In the genomic region with DNA sequence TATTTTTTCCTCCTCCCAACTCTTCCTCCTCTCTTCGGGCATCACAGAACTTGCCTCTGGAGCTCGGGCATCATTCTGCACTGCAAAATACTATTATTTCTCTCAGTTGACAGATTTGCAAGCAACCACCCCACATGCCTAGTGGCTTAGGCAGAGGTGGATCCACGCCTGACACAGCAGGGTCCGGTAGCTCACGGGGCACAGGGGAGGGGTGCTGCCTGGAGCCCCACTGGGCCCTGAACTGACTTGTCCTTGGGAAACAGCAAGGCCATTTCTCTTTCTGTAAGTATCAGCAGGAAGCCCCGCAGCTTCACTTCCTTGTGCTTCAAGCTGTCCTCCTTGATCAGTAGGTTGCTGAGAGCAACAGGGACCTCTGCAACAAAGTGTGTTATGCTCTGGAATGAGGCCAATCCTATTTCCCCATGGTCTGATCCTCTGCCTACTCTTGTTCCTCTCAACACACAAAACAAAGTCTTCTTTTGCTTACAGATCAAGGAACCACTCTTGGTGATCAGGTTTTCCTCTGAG, we compare ENCODE assay signal across 25 cellular contexts.
"Had no signal": no experiment of that assay in that cellular context is flagged by ENCODE, and none has a peak within 500 bp of the region (broad histone marks: within the 10 kb centered on the region; RNA-seq: fewer than 3 reads in every experiment).

No MANE protein-coding gene starts in this region.

- H3K9me3 ChIP-seq: left ventricle myocardium inferior, neutrophil, ovary, prostate gland, right atrium auricular region, testis had no signal

- ATAC-seq: activated CD8-positive, alpha-beta memory T cell treated with anti-CD3 and anti-CD28 coated beads, Interleukin-2, amount 10 ng/mL, durations not matched to agents 7 days and 5 days; activated CD8-positive, alpha-beta T cell treated with anti-CD3 and anti-CD28 coated beads for 36 hours; naive thymus-derived CD8-positive, alpha-beta T cell had no signal

- H3K36me3 ChIP-seq: left ventricle myocardium inferior, neutrophil, ovary, prostate gland, right atrium auricular region had no signal

- H3K4me3 ChIP-seq: left ventricle myocardium inferior, ovary, prostate gland, right atrium auricular region, skin epidermis, testis had no signal

- H3K4me1 ChIP-seq: prostate gland, right atrium auricular region, testis had no signal

- H3K27me3 ChIP-seq: neutrophil, ovary, right atrium auricular region, testis had no signal

- H3K27ac ChIP-seq: left ventricle myocardium inferior, neutrophil, ovary, prostate gland, right atrium auricular region, skin epidermis, testis, VCaP had no signal

- DNase-seq: activated CD4-positive, alpha-beta T cell treated with anti-CD3 and anti-CD28 coated beads, Interleukin-2, amount 10 ng/mL, durations not matched to agents 7 days and 5 days; activated CD4-positive, CD25-positive, alpha-beta regulatory T cell treated with anti-CD3 and anti-CD28 coated beads, Interleukin-2, amount 50 U/mL, for 72 hours; activated CD8-positive, alpha-beta memory T cell treated with anti-CD3 and anti-CD28 coated beads, Interleukin-2, amount 10 ng/mL, durations not matched to agents 7 days and 5 days; activated CD8-positive, alpha-beta T cell treated with anti-CD3 and anti-CD28 coated beads for 36 hours; activated naive CD4-positive, alpha-beta T cell treated with anti-CD3 and anti-CD28 coated beads, Interleukin-2, amount 10 ng/mL, durations not matched to agents 7 days and 5 days; activated T-cell treated with anti-CD3 and anti-CD28 coated beads for 4 hours; amygdala; caudate nucleus; dermis blood vessel endothelial cell; effector memory CD4-positive, alpha-beta T cell; foreskin melanocyte; immature natural killer cell; kidney glomerular epithelial cell; left ventricle myocardium inferior; naive thymus-derived CD8-positive, alpha-beta T cell; ovary; stimulated activated CD4-positive, alpha-beta T cell treated with anti-CD3 and anti-CD28 coated beads, Interleukin-15, amount 100 ng/mL, for 24 hours; stimulated activated naive CD4-positive, alpha-beta T cell; testis; trophoblast cell had no signal
